In genomic region chr17:48002920-48003685, GRCh38 we compare ENCODE assay signal across 1 cellular context.
TF ChIP-seq lines count a peak whose summit lies in the region.

No MANE protein-coding gene starts in this region.

TF ChIP-seq in GM23338, 12 proteins besides CTCF, POLR2A, EP300 and RAD21 (continued from another document):
- TF ChIP-seq ZNF462 (CRISPR knock-in tag; IDR thresholded peaks at IDR 0.05) (no peak), NANOG (IDR thresholded peaks at IDR 0.05; ENCODE audit: borderline replicate concordance) (no peak), EZH2 (IDR thresholded peaks at IDR 0.05; ENCODE audit: low read depth, unreplicated experiment) (no peak), CREB1 (CRISPR knock-in tag; IDR thresholded peaks at IDR 0.05; ENCODE audit: low read depth) (no peak), POLR2AphosphoS5 (IDR thresholded peaks at IDR 0.05; ENCODE audit: low read depth) (no peak), REST (IDR thresholded peaks at IDR 0.05; ENCODE audit: unreplicated experiment) (no peak), ZNF114 (CRISPR knock-in tag; IDR thresholded peaks at IDR 0.05) (no peak), ZNF331 (CRISPR knock-in tag; IDR thresholded peaks at IDR 0.05; ENCODE audit: low read depth) (no peak)
